8 cellular contexts compared by ENCODE assay signal in the genomic region with DNA sequence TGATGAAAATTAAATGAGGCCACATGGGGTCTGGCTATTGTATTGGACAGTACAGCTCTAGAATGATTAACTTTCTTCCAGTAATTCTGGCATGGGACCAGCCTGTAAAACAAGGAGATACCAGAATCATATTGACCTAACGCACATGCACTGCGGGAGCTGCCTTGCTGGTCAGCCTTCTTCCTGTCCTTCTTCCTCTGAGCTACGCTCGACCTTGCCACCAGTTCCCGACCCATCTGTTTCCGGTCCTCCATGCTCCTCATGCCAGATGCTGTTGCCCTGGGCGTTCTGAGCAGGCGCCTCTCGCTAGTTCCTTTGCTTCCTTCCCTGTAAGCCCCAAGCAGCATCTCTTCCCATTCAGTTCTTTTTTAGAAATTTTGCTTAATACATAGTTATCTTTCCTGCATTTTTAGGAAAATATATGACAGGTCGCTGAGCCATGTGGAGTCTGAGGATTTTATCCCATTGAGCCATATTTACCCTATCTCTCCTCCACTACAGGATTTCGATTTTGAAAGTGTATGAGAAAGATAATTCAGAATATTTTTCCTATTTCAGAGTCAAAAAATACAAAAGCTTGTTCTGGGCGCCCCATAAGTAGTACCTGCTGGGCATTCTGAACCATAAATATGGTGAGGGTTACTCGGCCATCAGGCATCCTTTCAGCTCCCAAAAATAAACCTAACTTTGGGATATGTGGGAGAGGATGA. TPM values are rescaled to one million over a fixed set of nuclear protein-coding genes. Genes with fewer than 3 reads are reported as not detected.
DNase-seq lines count a peak whose midpoint lies in the region; ATAC-seq and TF ChIP-seq lines count a peak whose summit lies in the region.

No MANE protein-coding gene starts in this region.

- H3K9me3 ChIP-seq in adrenal gland (replicated peaks in 1 of 3) = no peaks in the 10 kb centered on the region
- H3K9me3 ChIP-seq in tibial nerve = no peaks in the 10 kb centered on the region

- TF ChIP-seq POLR2A in adrenal gland (IDR thresholded peaks at IDR 0.05) (no peak), tibial nerve (IDR thresholded peaks at IDR 0.05) (no peak)

- peaks cover 43% of the 10 kb centered on the region for H3K27me3 Mint-ChIP-seq in activated CD4-positive, alpha-beta T cell treated with anti-CD3 and anti-CD28 coated beads, Interleukin-2, amount 10 ng/mL, durations not matched to agents 24 days and 14 days

- intact Hi-C loops in activated CD4-positive, alpha-beta T cell treated with anti-CD3 and anti-CD28 coated beads, Interleukin-2, amount 10 ng/mL, durations not matched to agents 24 days and 14 days (cut with micrococcal nuclease) = no loop called here
- intact Hi-C loops in adrenal gland (cut with DNase I) = no loop called here

- H3K27ac ChIP-seq in adrenal gland (peak overlapping the region in 3 of 5 donors; percentile 7 to 66 (median 41)), tibial nerve (peak overlapping the region; percentile 53 to 84 (median 70))

- TF ChIP-seq CTCF in adrenal gland (IDR thresholded peaks at IDR 0.05) = no peak
- no peak for TF ChIP-seq CTCF in tibial nerve (IDR thresholded peaks at IDR 0.05)

- H3K4me3 ChIP-seq in adrenal gland (peak overlapping the region in 1 of 4 donors; percentile 18), tibial nerve (peak overlapping the region in 2 of 4 donors; percentile 5 to 24)

- no peak for TF ChIP-seq EP300 in tibial nerve (IDR thresholded peaks at IDR 0.05)

- H3K4me3 Mint-ChIP-seq in activated CD4-positive, alpha-beta T cell treated with anti-CD3 and anti-CD28 coated beads, Interleukin-2, amount 10 ng/mL, durations not matched to agents 24 days and 14 days = peak overlapping the region; percentile 39

- H3K36me3 ChIP-seq in adrenal gland (replicated peaks in 1 of 2) (no peaks in the 10 kb centered on the region), tibial nerve (no peaks in the 10 kb centered on the region)

- no peaks in the 10 kb centered on the region for H3K9me3 Mint-ChIP-seq in activated CD4-positive, alpha-beta T cell treated with anti-CD3 and anti-CD28 coated beads, Interleukin-2, amount 10 ng/mL, durations not matched to agents 24 days and 14 days

- peak; percentile 72 for ATAC-seq in left lobe of liver
- ATAC-seq in HG02884 (IDR thresholded peaks at IDR 0.05; ENCODE audit: unreplicated experiment) = no peak

- 17 to 32% (median 24%) methylated on average over 13 of the region's 13 CpGs for WGBS in adrenal gland, 4 donors
- WGBS in tibial nerve, 2 donors = 47 to 55% methylated on average over 13 of the region's 13 CpGs

- H3K4me1 Mint-ChIP-seq in activated CD4-positive, alpha-beta T cell treated with anti-CD3 and anti-CD28 coated beads, Interleukin-2, amount 10 ng/mL, durations not matched to agents 24 days and 14 days = peaks cover 13% of the 10 kb centered on the region

- H3K27me3 ChIP-seq in adrenal gland (no peaks in the 10 kb centered on the region), tibial nerve (no peaks in the 10 kb centered on the region)

- no peaks in the 10 kb centered on the region for H3K36me3 Mint-ChIP-seq in activated CD4-positive, alpha-beta T cell treated with anti-CD3 and anti-CD28 coated beads, Interleukin-2, amount 10 ng/mL, durations not matched to agents 24 days and 14 days (ENCODE audit: low read depth)

- no peak for DNase-seq in activated CD4-positive, alpha-beta T cell treated with anti-CD3 and anti-CD28 coated beads, Interleukin-2, amount 10 ng/mL, durations not matched to agents 24 days and 14 days
- no peak for DNase-seq in activated CD4-positive, alpha-beta T cell treated with anti-CD3 and anti-CD28 coated beads for 1 hour
- DNase-seq in adrenal gland (peak; percentile 49 to 82 (median 59)), left lobe of liver (ENCODE audit: low spot score) (peak; percentile 50), tibial nerve (ENCODE audit: low spot score in 2 of 2) (peak in 1 of 2 donors; percentile 25), HuH-7 (ENCODE audit: low spot score) (no peak), NCI-H2196 treated with DMSO at 0.1 percent for 48 hours (lab: John Stamatoyannopoulos, UW; ENCODE audit: unreplicated experiment) (no peak)

- H3K27ac Mint-ChIP-seq in activated CD4-positive, alpha-beta T cell treated with anti-CD3 and anti-CD28 coated beads, Interleukin-2, amount 10 ng/mL, durations not matched to agents 24 days and 14 days = no peak overlapping the region

- H3K4me1 ChIP-seq in adrenal gland (replicated peaks in 1 of 2) (peaks cover 7 to 29% of the 10 kb centered on the region in 2 donors), tibial nerve (peaks cover 0 to 41% (median 17%) of the 10 kb centered on the region in 4 donors)

RNA-seq across cellular contexts. Expression of a gene that starts 38.6 kb away (rescaled TPM):
- total RNA-seq in activated CD4-positive, alpha-beta T cell treated with anti-CD3 and anti-CD28 coated beads, Interleukin-2, amount 10 ng/mL, durations not matched to agents 24 days and 14 days = not detected in 2 replicates
- total RNA-seq in adrenal gland (1 to 10 TPM in 7 of 8 donors, under 1 TPM in 1; 0.88 to 6.7 (median 3.3) TPM), left lobe of liver (0.60 TPM), tibial nerve (10 to 100 TPM; 10.7 to 24.3 (median 20.3) TPM)
- polyA plus RNA-seq in adrenal gland = 1 to 10 TPM; 1.2 to 3.8 (median 2.0) TPM

Comparison
In these comparisons a context has a peak if more than half of its experiments do, and no peak if none do; other contexts are left out.
1. DNase-seq: peak in adrenal gland (7 of 7) and left lobe of liver (single experiment); none in activated CD4-positive, alpha-beta T cell treated with anti-CD3 and anti-CD28 coated beads, Interleukin-2, amount 10 ng/mL, durations not matched to agents 24 days and 14 days (single experiment), activated CD4-positive, alpha-beta T cell treated with anti-CD3 and anti-CD28 coated beads for 1 hour (single experiment), HuH-7 (single experiment) and NCI-H2196 treated with DMSO at 0.1 percent for 48 hours (single experiment).